ENCODE assay signal across 16 cellular contexts in genomic region chr2:183868707-183869106, GRCh38.
A peak's percentile ranks its signal among the peaks of the same experiment; 100 is the strongest.
DNase-seq lines count a peak whose midpoint lies in the region; ATAC-seq lines count a peak whose summit lies in the region.
"Had no signal": no experiment of that assay in that cellular context is flagged by ENCODE, and none has a peak within 500 bp of the region (broad histone marks: within the 10 kb centered on the region; RNA-seq: fewer than 3 reads in every experiment).

No MANE protein-coding gene starts in this region.

- H3K9me3 ChIP-seq in T-helper 17 cell (ENCODE audit: control insufficient read depth, low read length, poor library complexity, severe bottlenecking) = no peaks in the 10 kb centered on the region
- H3K9me3 ChIP-seq: HAP-1, neutrophil, upper lobe of right lung had no signal

- DNase-seq in Ammon's horn (ENCODE audit: low spot score) (peak; percentile 29), NCI-H226 (peak; percentile 83), T-helper 17 cell (no peak), NCI-H1436 treated with DMSO at 0.1 percent for 48 hours (lab: John Stamatoyannopoulos, UW) (no peak), AG08396 (ENCODE audit: low spot score) (no peak), HuH-7 (ENCODE audit: low spot score) (no peak)
- DNase-seq: activated CD4-positive, alpha-beta T cell treated with anti-CD3 and anti-CD28 coated beads, Interleukin-2, amount 50 U/mL, for 48 hours; activated gamma-delta T cell; central memory CD4-positive, alpha-beta T cell; NCI-H2029 treated with DMSO at 0.1 percent for 48 hours; T-helper 2 cell; upper lobe of right lung had no signal

- H3K27me3 Mint-ChIP-seq in T-helper 17 cell = no peaks in the 10 kb centered on the region

- no peak overlapping the region for H3K27ac Mint-ChIP-seq in T-helper 17 cell

- ATAC-seq in HG02588 (IDR thresholded peaks at IDR 0.05; ENCODE audit: unreplicated experiment) (peak; percentile 57), esophagus mucosa (peak; percentile 86), T-helper 17 cell (no peak)
- ATAC-seq: upper lobe of right lung had no signal

- H3K36me3 Mint-ChIP-seq in T-helper 17 cell (ENCODE audit: low read depth) = no peaks in the 10 kb centered on the region

- no peaks in the 10 kb centered on the region for H3K4me1 Mint-ChIP-seq in T-helper 17 cell

- no peak overlapping the region for H3K4me3 Mint-ChIP-seq in T-helper 17 cell

Comparison
In these comparisons a context has a peak if more than half of its experiments do, and no peak if none do; other contexts are left out.
1. DNase-seq: peak in Ammon's horn (single experiment) and NCI-H226 (single experiment); none in T-helper 17 cell (0 of 3), NCI-H1436 treated with DMSO at 0.1 percent for 48 hours (single experiment), AG08396 (single experiment) and HuH-7 (single experiment).